Comparison of ENCODE assay signal across 1 cellular context in genomic region chr1:79079770-79080169, GRCh38.
A peak's percentile ranks its signal among the peaks of the same experiment; 100 is the strongest.
TF ChIP-seq lines count a peak whose summit lies in the region.

No MANE protein-coding gene starts in this region.

TF ChIP-seq in H1, 55 proteins besides CTCF, POLR2A, EP300 and RAD21 (continued from another document):
- no peak for TF ChIP-seq CHD7 (IDR thresholded peaks at IDR 0.05; ENCODE audit: insufficient replicate concordance, low read length)
- TF ChIP-seq TBP (IDR thresholded peaks at IDR 0.05; ENCODE audit: low read depth, low read length): no peak
- peak; percentile 61; the same call in 1 of the 2 replicates for TF ChIP-seq MAFK (IDR thresholded peaks at IDR 0.05; ENCODE audit: low read depth, low read length)
- no peak for TF ChIP-seq ATF2 (IDR thresholded peaks at IDR 0.05; ENCODE audit: low read length)
- no peak for TF ChIP-seq RFX5 (IDR thresholded peaks at IDR 0.05; ENCODE audit: borderline replicate concordance, low read depth, low read length)
- TF ChIP-seq ZNF274 (IDR thresholded peaks at IDR 0.05; ENCODE audit: borderline replicate concordance, extremely low read depth, low read length): no peak
- no peak for TF ChIP-seq BRCA1 (IDR thresholded peaks at IDR 0.05; ENCODE audit: low read depth, low read length)
- TF ChIP-seq RNF2 (IDR thresholded peaks at IDR 0.05; ENCODE audit: borderline replicate concordance, low read depth, low read length, missing control alignments, poor library complexity, severe bottlenecking): no peak
TF ChIP-seq in H1: peak in this region for 3.
